ENCODE assay signal across 16 cellular contexts in the genomic region with DNA sequence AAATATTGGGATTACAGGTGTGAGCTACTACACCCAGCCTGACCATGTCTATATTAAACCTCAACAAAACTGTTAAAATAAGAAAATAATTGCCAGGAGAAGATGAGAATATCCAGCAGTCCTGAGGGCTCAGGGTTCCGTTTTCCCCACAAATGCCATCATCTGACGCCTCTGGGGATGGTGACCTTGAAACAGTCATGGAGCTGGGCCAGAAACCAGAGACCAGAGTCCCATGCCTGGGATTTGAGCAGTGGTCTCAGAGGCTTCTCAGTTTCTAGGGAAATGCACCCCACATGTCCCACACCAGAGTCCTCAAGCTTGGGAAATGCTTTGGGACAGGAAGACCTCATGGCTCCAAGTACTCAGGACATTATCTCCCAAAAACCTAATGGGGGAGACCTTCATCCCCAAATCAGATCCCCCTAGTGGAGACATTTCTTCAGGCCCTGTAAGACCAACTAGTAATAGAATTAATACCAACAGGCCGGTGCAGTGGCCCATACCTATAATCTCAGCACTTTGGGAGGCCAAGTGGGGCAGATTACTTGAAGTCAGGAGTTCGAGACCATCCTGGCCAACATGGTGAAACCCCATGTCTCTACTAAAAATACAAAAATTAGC. TPM values are rescaled to one million over a fixed set of nuclear protein-coding genes. Genes with fewer than 3 reads are reported as not detected.
A peak's percentile ranks its signal among the peaks of the same experiment; 100 is the strongest.
DNase-seq lines count a peak whose midpoint lies in the region; ATAC-seq and TF ChIP-seq lines count a peak whose summit lies in the region.
"Had no signal": no experiment of that assay in that cellular context is flagged by ENCODE, and none has a peak within 500 bp of the region (broad histone marks: within the 10 kb centered on the region; RNA-seq: fewer than 3 reads in every experiment).

No MANE protein-coding gene starts in this region.

- peaks cover 15% of the 10 kb centered on the region for H4K20me1 ChIP-seq in DOHH2 (ENCODE audit: control insufficient read depth, insufficient read depth, low read depth, low read length)

- H3K9me3 ChIP-seq in DOHH2 (ENCODE audit: control insufficient read depth, insufficient read depth, low read length): no peaks in the 10 kb centered on the region
- H3K9me3 ChIP-seq: SJSA1 had no signal

- H3K9me3 Mint-ChIP-seq in HFFc6 (no peaks in the 10 kb centered on the region), neural crest cell (no peaks in the 10 kb centered on the region)
- H3K9me3 Mint-ChIP-seq: stimulated activated naive CD8-positive, alpha-beta T cell treated with anti-CD3 and anti-CD28 coated beads, Interleukin-15, Interleukin-2, amounts not matched to agents 100 ng/mL and 50 ng/mL, for 24 hours had no signal

- no peak for DNase-seq in HFFc6
- DNase-seq in cardiac fibroblast (ENCODE audit: low read depth in 2 of 2): no peak
- no peak for DNase-seq in neural crest cell (ENCODE audit: low read depth, low spot score)
- no peak for DNase-seq in NCI-H510A (lab: John Stamatoyannopoulos, UW)
- no peak for DNase-seq in DMS79 treated with DMSO at 0.1 percent for 48 hours (lab: John Stamatoyannopoulos, UW)
- no peak for DNase-seq in NCI-H187 treated with DMSO at 0.1 percent for 48 hours (lab: John Stamatoyannopoulos, UW)
- DNase-seq: activated naive CD4-positive, alpha-beta T cell; CD4-positive, alpha-beta memory T cell; NCI-H1694; NCI-H82 had no signal

- no peaks in the 10 kb centered on the region for H3K27me3 ChIP-seq in DOHH2 (ENCODE audit: control insufficient read depth, low read length)
- H3K27me3 ChIP-seq: SJSA1 had no signal

- H3K4me3 ChIP-seq in DOHH2 (ENCODE audit: low read length) (no peak overlapping the region), cardiac fibroblast (replicated peaks in 1 of 2; ENCODE audit: low read depth in 2 of 2, low read length in 2 of 2) (no peak overlapping the region)
- H3K4me3 ChIP-seq: SJSA1 had no signal

- H3F3A ChIP-seq in DOHH2 (ENCODE audit: control insufficient read depth, insufficient read depth): 0 out of 2 replicates have a peak, but pooled peaks cover 2% of the 10 kb centered on the region

- ATAC-seq in HG02588 (IDR thresholded peaks at IDR 0.05; ENCODE audit: unreplicated experiment): no peak

- H3K4me3 Mint-ChIP-seq in HFFc6: no peak overlapping the region
- peak overlapping the region; percentile 63 for H3K4me3 Mint-ChIP-seq in neural crest cell

- H3K27ac ChIP-seq in DOHH2 (ENCODE audit: low read depth, low read length): no peak overlapping the region
- H3K27ac ChIP-seq: SJSA1 had no signal

- H3K79me2 ChIP-seq in DOHH2 (ENCODE audit: control insufficient read depth, low read length): peaks cover 19% of the 10 kb centered on the region

- H3K27me3 Mint-ChIP-seq in HFFc6 (ENCODE audit: insufficient read depth) (no peaks in the 10 kb centered on the region; the same call in none of the 2 replicates), neural crest cell (ENCODE audit: low read depth) (no peaks in the 10 kb centered on the region)
- H3K27me3 Mint-ChIP-seq: CD4-positive, alpha-beta memory T cell; stimulated activated naive CD8-positive, alpha-beta T cell treated with anti-CD3 and anti-CD28 coated beads, Interleukin-15, Interleukin-2, amounts not matched to agents 100 ng/mL and 50 ng/mL, for 24 hours had no signal

- H3K4me1 Mint-ChIP-seq in HFFc6 (ENCODE audit: low read depth): peaks cover 33% of the 10 kb centered on the region
- peaks cover 29% of the 10 kb centered on the region for H3K4me1 Mint-ChIP-seq in neural crest cell

- H3K36me3 Mint-ChIP-seq in HFFc6 (ENCODE audit: low read depth) (0 out of 2 replicates have a peak, but pooled peaks cover 4% of the 10 kb centered on the region), neural crest cell (ENCODE audit: low read depth) (no peaks in the 10 kb centered on the region)

- H3K36me3 ChIP-seq in DOHH2 (ENCODE audit: control insufficient read depth, low read length): peaks cover 7% of the 10 kb centered on the region; the same call in 1 of the 2 replicates

- peaks cover 23% of the 10 kb centered on the region for H3K4me1 ChIP-seq in DOHH2 (ENCODE audit: control insufficient read depth, low read length)

- H3K9me2 ChIP-seq in DOHH2 (replicated peaks; ENCODE audit: control insufficient read depth, low read length): no peaks in the 10 kb centered on the region

- H3K27ac Mint-ChIP-seq in HFFc6: no peak overlapping the region
- no peak overlapping the region for H3K27ac Mint-ChIP-seq in neural crest cell (ENCODE audit: unreplicated experiment)
- H3K27ac Mint-ChIP-seq: stimulated activated naive CD8-positive, alpha-beta T cell treated with anti-CD3 and anti-CD28 coated beads, Interleukin-15, Interleukin-2, amounts not matched to agents 100 ng/mL and 50 ng/mL, for 24 hours had no signal

- peak; percentile 48 for TF ChIP-seq CTCF in DOHH2 (IDR thresholded peaks at IDR 0.05; ENCODE audit: low read depth, low read length, poor library complexity, severe bottlenecking)
- peak; percentile 66 for TF ChIP-seq CTCF in HFFc6 (IDR thresholded peaks at IDR 0.05)
- peak; percentile 7 for TF ChIP-seq CTCF in cardiac fibroblast (IDR thresholded peaks at IDR 0.05; ENCODE audit: low read depth, low read length)
- TF ChIP-seq CTCF in neural crest cell (conservative IDR thresholded peaks at IDR 0.05): peak; percentile 31

- no peak overlapping the region for H3K4me2 ChIP-seq in DOHH2 (ENCODE audit: low read length)

RNA-seq across cellular contexts. Expression of a gene that starts 2.9 kb away (rescaled TPM):
- total RNA-seq in HFFc6 (2021; fragmentation: NEBNext Ultra II Directional; extraction: Animal tissue kit (Norgen Biotek cat#: 25700)): 10 to 100 TPM; 56.0 to 77.9 (median 68.2) TPM
- 91.8 and 93.4 TPM in 2 replicates for total RNA-seq in neural crest cell

RNA-seq across cellular contexts. Expression of a gene that starts 28.3 kb away (rescaled TPM):
- under 1 TPM; 0.07 to 0.71 (median 0.21) TPM for total RNA-seq in HFFc6 (2021; fragmentation: NEBNext Ultra II Directional; extraction: Animal tissue kit (Norgen Biotek cat#: 25700))
- total RNA-seq in neural crest cell: 5.7 and 6.4 TPM in 2 replicates
- total RNA-seq: lower leg skin, SJSA1, skeletal muscle tissue had no signal

RNA-seq across cellular contexts. Expression of a gene that starts 34.9 kb away (rescaled TPM):
- 1 to 10 TPM in 1 of 6 experiments, under 1 TPM in 5; 0.31 to 1.1 (median 0.40) TPM for total RNA-seq in HFFc6 (2021; fragmentation: NEBNext Ultra II Directional; extraction: Animal tissue kit (Norgen Biotek cat#: 25700))
- 10.8 and 12.2 TPM in 2 replicates for total RNA-seq in neural crest cell

Comparison
In these comparisons a context has a peak if more than half of its experiments do, and no peak if none do; other contexts are left out.
1. CTCF ChIP-seq: peak in every context shown above with its lines; median percentile 66 in HFFc6; 48 in DOHH2; 31 in neural crest cell; 7 in cardiac fibroblast.